13 cellular contexts compared by ENCODE assay signal in genomic region chr7:105990726-105991465, GRCh38. TPM values are rescaled to one million over a fixed set of nuclear protein-coding genes. Genes with fewer than 3 reads are reported as not detected.
DNase-seq lines count a peak whose midpoint lies in the region; ATAC-seq and TF ChIP-seq lines count a peak whose summit lies in the region.
"Had no signal": no experiment of that assay in that cellular context is flagged by ENCODE, and none has a peak within 500 bp of the region (broad histone marks: within the 10 kb centered on the region; RNA-seq: fewer than 3 reads in every experiment).

No MANE protein-coding gene starts in this region.

- peaks cover 0 to 2% (median 0%) of the 10 kb centered on the region in 5 experiments for H3K9me3 Mint-ChIP-seq in brain

- H4K20me1 ChIP-seq in mammary epithelial cell (ENCODE audit: insufficient read depth, low read length): no peaks in the 10 kb centered on the region

- H3K27me3 Mint-ChIP-seq in brain: no peaks in the 10 kb centered on the region

- in situ Hi-C loops in mammary epithelial cell (cut with MboI; ENCODE audit: low sequenced_read_pairs in 2 of 2): no loop called here

- no peaks in the 10 kb centered on the region for H3K9me3 ChIP-seq in BE2C
- no peaks in the 10 kb centered on the region for H3K9me3 ChIP-seq in mammary epithelial cell (replicated peaks; ENCODE audit: insufficient read depth, low read length)

- dilution Hi-C loops in mammary epithelial cell (cut with HindIII; ENCODE audit: low sequenced_read_pairs): no loop called here

- no peaks in the 10 kb centered on the region for H3K79me2 ChIP-seq in mammary epithelial cell (ENCODE audit: insufficient read depth, low read length)

- TF ChIP-seq CTCF in BE2C (IDR thresholded peaks at IDR 0.05; ENCODE audit: low read depth, low read length): peak; percentile 20; the same call in 1 of the 2 replicates
- peak in 1 of 2 experiments; percentile 21 for TF ChIP-seq CTCF in brain (conservative IDR thresholded peaks at IDR 0.05)
- TF ChIP-seq CTCF in mammary epithelial cell (conservative IDR thresholded peaks at IDR 0.05 in 1 of 2, IDR thresholded peaks at IDR 0.05 in 1 of 2; ENCODE audit: extremely low read depth in 1 of 2, insufficient read depth in 1 of 2, low read depth in 1 of 2, low read length in 2 of 2): no peak

- H3K4me3 ChIP-seq in BE2C (ENCODE audit: low read depth, low read length): no peak overlapping the region
- H3K4me3 ChIP-seq in mammary epithelial cell (replicated peaks in 1 of 3; ENCODE audit: insufficient read depth in 1 of 3, low read depth in 2 of 3, low read length in 3 of 3): no peak overlapping the region

- H3K27ac Mint-ChIP-seq in brain: peak overlapping the region; percentile 37 to 93 (median 85)

- intact Hi-C loops in mammary epithelial cell (cut with micrococcal nuclease): no loop called here

- H3K36me3 ChIP-seq in BE2C (no peaks in the 10 kb centered on the region), mammary epithelial cell (ENCODE audit: insufficient read depth, low read length) (no peaks in the 10 kb centered on the region)

- H3K4me3 Mint-ChIP-seq in brain: peak overlapping the region in 3 of 5 experiments; percentile 13 to 50 (median 37)

- H3K27ac ChIP-seq in mammary epithelial cell (ENCODE audit: insufficient read depth, low read depth, low read length): no peak overlapping the region

- WGBS in mammary epithelial cell (ENCODE audit: low coverage, missing lambda C conversion rate): 52% methylated on average over 2 of the region's 5 CpGs

- no peak for ATAC-seq in GM21381 (IDR thresholded peaks at IDR 0.05; ENCODE audit: unreplicated experiment)

- CTCF ChIA-PET in mammary epithelial cell (lab: Charles Lee; ENCODE audit: low non-redundant PET): no interaction called here

- H3K4me1 ChIP-seq in BE2C: peaks cover 4% of the 10 kb centered on the region
- H3K4me1 ChIP-seq in mammary epithelial cell (ENCODE audit: insufficient read depth, low read length): no peaks in the 10 kb centered on the region

- DNase-seq in BE2C (no peak), NCI-H1694 treated with DMSO at 0.1 percent for 48 hours (lab: John Stamatoyannopoulos, UW) (peak; percentile 82), iPS-NIHi11 (ENCODE audit: low spot score) (peak; percentile 61), mammary epithelial cell (no peak), epidermal melanocyte (ENCODE audit: insufficient read length, low spot score) (no peak), hepatic stellate cell (ENCODE audit: low spot score) (no peak)
- DNase-seq: activated CD4-positive, alpha-beta T cell treated with anti-CD3 and anti-CD28 coated beads, Interleukin-2, amount 50 U/mL, for 1 hour; activated gamma-delta T cell treated with Interleukin-2 at 50 U/mL for 16 hours; AML-193; stimulated activated CD8-positive, alpha-beta memory T cell treated with anti-CD3 and anti-CD28 coated beads, Interleukin-4, amount 100 ng/mL, for 48 hours; SW 1271 had no signal

- no peak overlapping the region for H3K9ac ChIP-seq in mammary epithelial cell (ENCODE audit: insufficient read depth, low read length)

- H2AFZ ChIP-seq in mammary epithelial cell (ENCODE audit: low read depth, low read length): no peak overlapping the region

- no TSS peak for BruUV-seq in mammary epithelial cell (replicated peaks; lab: Mats Ljungman, UMichigan)

- H3K4me2 ChIP-seq in mammary epithelial cell (ENCODE audit: insufficient read depth, low read depth, low read length): no peak overlapping the region

- H3K36me3 Mint-ChIP-seq in brain: no peaks in the 10 kb centered on the region

- H3K27me3 ChIP-seq in BE2C (no peaks in the 10 kb centered on the region), mammary epithelial cell (ENCODE audit: insufficient read depth, low read length) (peaks cover 5% of the 10 kb centered on the region)

- peaks cover 57% of the 10 kb centered on the region for H3K4me1 Mint-ChIP-seq in brain

RNA-seq across cellular contexts. Expression of gene CDHR3, which starts 27.8 kb away (rescaled TPM):
- polyA plus RNA-seq in BE2C (2012; ENCODE audit: insufficient read depth, insufficient read length, low read depth): 5.3 TPM
- polyA plus RNA-seq in brain (ENCODE audit: insufficient read depth, low read depth, low replicate concordance): 2.1 TPM
- 1 to 10 TPM; 3.2 to 3.4 TPM for total RNA-seq in mammary epithelial cell
- 0.82 TPM for polyA plus RNA-seq in mammary epithelial cell
- polyA minus RNA-seq in mammary epithelial cell: not detected

Comparison
In these comparisons a context has a peak if more than half of its experiments do, and no peak if none do; other contexts are left out.
1. DNase-seq: peak in NCI-H1694 treated with DMSO at 0.1 percent for 48 hours (single experiment) and iPS-NIHi11 (single experiment); none in BE2C (single experiment), mammary epithelial cell (single experiment), epidermal melanocyte (single experiment) and hepatic stellate cell (single experiment).